ENCODE assay signal across 3 cellular contexts in genomic region chr4:75742451-75742850, GRCh38.
"Had no signal": no experiment of that assay in that cellular context is flagged by ENCODE, and none has a peak within 500 bp of the region (broad histone marks: within the 10 kb centered on the region; RNA-seq: fewer than 3 reads in every experiment).

No MANE protein-coding gene starts in this region.

- DNase-seq: H9, HCEC 1CT had no signal

- H3K4me3 ChIP-seq: GM23338 had no signal

- H2AFZ ChIP-seq: GM23338 had no signal

- H3K4me2 ChIP-seq: GM23338 had no signal
